In the genomic region with DNA sequence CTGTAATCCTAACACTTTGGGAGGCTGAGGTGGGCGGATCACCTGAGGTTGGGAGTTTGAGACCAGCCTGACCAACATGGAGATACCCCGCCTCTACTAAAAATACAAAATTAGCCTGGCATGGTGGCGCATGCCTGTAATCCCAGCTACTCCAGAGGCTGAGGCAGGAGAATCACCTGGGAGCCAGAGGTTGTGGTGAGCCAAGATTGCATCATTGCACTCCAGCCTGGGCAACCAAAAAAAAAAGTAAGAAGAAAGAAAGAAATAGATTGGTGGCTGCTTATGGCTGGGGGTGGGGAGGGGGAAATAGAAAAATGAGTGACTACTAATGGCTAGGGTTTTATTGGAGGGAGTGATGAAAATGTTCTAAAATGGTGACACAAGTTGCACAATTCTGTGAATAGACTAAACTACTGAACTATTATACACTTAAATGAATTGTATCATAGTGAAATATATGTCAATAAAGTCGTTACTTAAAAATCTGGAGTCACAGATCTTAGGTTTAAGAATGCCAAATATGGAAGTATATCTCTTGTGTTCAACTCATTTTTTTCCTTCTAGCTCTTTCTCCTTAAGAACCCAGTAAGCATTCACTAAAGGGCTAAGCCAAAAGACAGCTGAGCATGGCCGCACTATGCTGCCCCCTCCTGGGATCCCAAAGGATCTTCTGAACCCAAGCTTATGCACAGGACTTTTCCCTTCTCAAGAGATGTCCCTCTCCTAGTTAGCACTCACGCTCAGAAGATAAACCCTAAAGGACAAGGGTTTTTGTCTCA, we compare ENCODE assay signal across 7 cellular contexts. TPM values are rescaled to one million over a fixed set of nuclear protein-coding genes. Genes with fewer than 3 reads are reported as not detected.
DNase-seq lines count a peak whose midpoint lies in the region; ATAC-seq, FAIRE-seq and TF ChIP-seq lines count a peak whose summit lies in the region.

No MANE protein-coding gene starts in this region.

- TF ChIP-seq CTCF in GM12874 (IDR thresholded peaks at IDR 0.05; ENCODE audit: insufficient read depth, low read depth, low read length) (peak; percentile 72), coronary artery (IDR thresholded peaks at IDR 0.05) (peak; percentile 37), lower lobe of right lung (IDR thresholded peaks at IDR 0.05) (peak; percentile 66)

- peaks cover 26% of the 10 kb centered on the region for H3K4me1 ChIP-seq in lower lobe of right lung

- H3K27ac ChIP-seq in coronary artery (no peak overlapping the region), lower lobe of right lung (peak overlapping the region; percentile 39)

- peak; percentile 96 for FAIRE-seq in TTC549 (lab: Jason Lieb, UNC)

- H3K4me3 ChIP-seq in coronary artery = no peak overlapping the region
- H3K4me3 ChIP-seq in lower lobe of right lung = no peak overlapping the region

- ATAC-seq in lower lobe of right lung = peak; percentile 52 to 56
- peak; percentile 16 for ATAC-seq in stimulated activated naive CD8-positive, alpha-beta T cell treated with anti-CD3 and anti-CD28 coated beads, Interleukin-15, Interleukin-2, amounts not matched to agents 100 U/mL and 50 U/mL, for 24 hours
- ATAC-seq in GM18520 (IDR thresholded peaks at IDR 0.05; ENCODE audit: unreplicated experiment) = no peak

- H3K9me3 ChIP-seq in lower lobe of right lung = no peaks in the 10 kb centered on the region

- intact Hi-C loops in lower lobe of right lung (cut with DNase I) = no loop called here

- peak; percentile 81 for DNase-seq in NCI-H187 treated with DMSO at 0.1 percent for 48 hours (lab: John Stamatoyannopoulos, UW)
- no peak for DNase-seq in coronary artery (ENCODE audit: low spot score)
- peak; percentile 52 for DNase-seq in lower lobe of right lung
- peak; percentile 64 for DNase-seq in stimulated activated naive CD8-positive, alpha-beta T cell treated with anti-CD3 and anti-CD28 coated beads, Interleukin-15, Interleukin-2, amounts not matched to agents 100 U/mL and 50 U/mL, for 24 hours

- H3K27me3 ChIP-seq in lower lobe of right lung (ENCODE audit: low read depth) = no peaks in the 10 kb centered on the region

- H3K36me3 ChIP-seq in lower lobe of right lung = no peaks in the 10 kb centered on the region

RNA-seq across cellular contexts. Expression of a gene that starts 3.2 kb away (rescaled TPM):
- total RNA-seq in lower lobe of right lung = 48.7 TPM

RNA-seq across cellular contexts. Expression of a gene that starts 52.7 kb away (rescaled TPM):
- total RNA-seq in lower lobe of right lung = 121 TPM
